8 cellular contexts compared by ENCODE assay signal in the genomic region with DNA sequence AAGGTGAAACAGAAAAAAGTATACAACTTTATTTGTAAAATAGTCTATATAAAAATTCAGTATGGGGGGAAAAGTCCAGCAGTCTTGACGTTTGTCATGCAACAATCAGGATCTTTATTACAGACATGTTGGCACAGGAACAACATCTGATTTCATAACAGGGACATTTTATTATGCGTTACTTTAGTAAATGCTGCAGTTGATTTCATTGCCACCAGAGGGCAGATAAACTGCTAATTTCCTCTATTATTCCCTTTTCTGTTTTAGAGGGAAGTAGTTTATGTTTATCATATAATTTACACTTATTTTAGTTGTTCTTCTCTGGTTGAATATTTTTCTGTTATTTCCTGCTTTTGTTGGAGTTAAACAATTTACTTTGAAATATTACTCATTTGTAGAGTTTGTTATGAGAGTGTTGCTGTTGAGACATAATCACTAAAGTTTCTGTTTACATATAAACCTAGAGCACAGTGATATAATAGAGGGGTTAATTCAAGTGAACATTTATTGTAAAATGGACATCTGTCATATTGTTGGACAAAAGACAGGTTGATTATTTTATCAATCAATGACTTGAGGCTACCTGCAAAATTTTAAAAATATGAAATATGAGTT. TPM values are rescaled to one million over a fixed set of nuclear protein-coding genes. Genes with fewer than 3 reads are reported as not detected.
A peak's percentile ranks its signal among the peaks of the same experiment; 100 is the strongest.
DNase-seq lines count a peak whose midpoint lies in the region; ATAC-seq and TF ChIP-seq lines count a peak whose summit lies in the region.

No MANE protein-coding gene starts in this region.

- no peak overlapping the region for H3K27ac Mint-ChIP-seq in Caco-2 (ENCODE audit: unreplicated experiment)

- intact Hi-C loops in Caco-2 (cut with micrococcal nuclease; ENCODE audit: unreplicated experiment) (loop anchor here (1.0 to 10.0 kb wide), 4 partner anchors 93 to 1135 kb away; no protein-coding TSS in a partner anchor), PC-9 (cut with micrococcal nuclease; ENCODE audit: unreplicated experiment) (loop anchor here (2.0 kb wide), 1 partner anchor 1035 kb away; no protein-coding TSS in a partner anchor)

- no peak overlapping the region for H3K4me3 Mint-ChIP-seq in Caco-2 (ENCODE audit: unreplicated experiment)

- H3K9me2 ChIP-seq in PC-9 (ENCODE audit: insufficient read depth) = no peaks in the 10 kb centered on the region

- no peak for ATAC-seq in GM18519 (IDR thresholded peaks at IDR 0.05; ENCODE audit: low FRiP score, unreplicated experiment)
- ATAC-seq in GM21390 (IDR thresholded peaks at IDR 0.05; ENCODE audit: unreplicated experiment) = no peak

- H3K79me2 ChIP-seq in PC-9 (ENCODE audit: low read depth) (no peaks in the 10 kb centered on the region), osteoblast (ENCODE audit: insufficient read depth, low read length) (no peaks in the 10 kb centered on the region)

- H2AFZ ChIP-seq in PC-9 (no peak overlapping the region), osteoblast (ENCODE audit: low read length) (no peak overlapping the region)

- no peaks in the 10 kb centered on the region for H3K36me3 ChIP-seq in Caco-2 (ENCODE audit: control insufficient read depth, insufficient read depth, low read length)
- no peaks in the 10 kb centered on the region for H3K36me3 ChIP-seq in H7 (replicated peaks; ENCODE audit: control insufficient read depth, insufficient read depth, low read length)
- H3K36me3 ChIP-seq in PC-9 (ENCODE audit: low read depth) = no peaks in the 10 kb centered on the region
- no peaks in the 10 kb centered on the region for H3K36me3 ChIP-seq in osteoblast (ENCODE audit: insufficient read depth, low read length)
- H3K36me3 ChIP-seq in effector memory CD4-positive, alpha-beta T cell (ENCODE audit: control insufficient read depth, insufficient read depth, low read length) = no peaks in the 10 kb centered on the region

- H3K27ac ChIP-seq in PC-9 (no peak overlapping the region), osteoblast (ENCODE audit: low read depth, low read length) (no peak overlapping the region)
- H3K27ac ChIP-seq in effector memory CD4-positive, alpha-beta T cell (ENCODE audit: insufficient read depth, low read length, poor library complexity, severe bottlenecking) = no peak overlapping the region

- no peaks in the 10 kb centered on the region for H3F3A ChIP-seq in PC-9 (ENCODE audit: insufficient read depth, low read depth)

- POLR2A ChIA-PET in Caco-2 (lab: Charles Lee) (no interaction called here), PC-9 (lab: Charles Lee; ENCODE audit: unreplicated experiment) (no interaction called here)

- DNase-seq in Caco-2 (peak in 1 of 2 experiments; percentile 52), H7 (peak; percentile 41), PC-9 (no peak), erythroblast (lab: John Stamatoyannopoulos, UW) (peak; percentile 17 to 46), osteoblast (ENCODE audit: insufficient read length, low spot score, missing footprints) (peak; percentile 94)
- DNase-seq in effector memory CD4-positive, alpha-beta T cell = no peak

- H3K36me3 Mint-ChIP-seq in Caco-2 (ENCODE audit: insufficient read depth, unreplicated experiment) = no peaks in the 10 kb centered on the region

- H3K9me3 Mint-ChIP-seq in Caco-2 (ENCODE audit: unreplicated experiment) = no peaks in the 10 kb centered on the region

- no peaks in the 10 kb centered on the region for H3K4me1 Mint-ChIP-seq in Caco-2 (ENCODE audit: low read depth, unreplicated experiment)

- TF ChIP-seq POLR2A in erythroblast (IDR thresholded peaks at IDR 0.05; ENCODE audit: low read length) = no peak

- peaks cover 17% of the 10 kb centered on the region for H3K27me3 Mint-ChIP-seq in Caco-2 (ENCODE audit: insufficient read depth, unreplicated experiment)

- CTCF ChIA-PET in Caco-2 (lab: Charles Lee) = interaction anchor here (0.7 to 1.0 kb wide), 2 partner anchors 949 to 1483 kb away, joined by 3 read pairs; no protein-coding TSS in a partner anchor
- CTCF ChIA-PET in PC-9 (lab: Charles Lee) = no interaction called here

- H4K20me1 ChIP-seq in PC-9 (ENCODE audit: insufficient read depth) (no peaks in the 10 kb centered on the region), osteoblast (ENCODE audit: insufficient read depth, low read length) (no peaks in the 10 kb centered on the region)

- no peak overlapping the region for H3K4me2 ChIP-seq in PC-9
- no peak overlapping the region for H3K4me2 ChIP-seq in osteoblast (ENCODE audit: insufficient read depth, low read length)

- no peaks in the 10 kb centered on the region for H3K9me3 ChIP-seq in Caco-2
- H3K9me3 ChIP-seq in PC-9 (ENCODE audit: insufficient read depth, low read depth) = no peaks in the 10 kb centered on the region
- H3K9me3 ChIP-seq in osteoblast (ENCODE audit: low read depth, low read length) = no peaks in the 10 kb centered on the region
- no peaks in the 10 kb centered on the region for H3K9me3 ChIP-seq in effector memory CD4-positive, alpha-beta T cell (ENCODE audit: control insufficient read depth, low read length)

- H3K27me3 ChIP-seq in Caco-2 (replicated peaks; ENCODE audit: control insufficient read depth, insufficient read depth, low read length) = peaks cover 8% of the 10 kb centered on the region
- H3K27me3 ChIP-seq in H7 (ENCODE audit: control insufficient read depth, insufficient read depth, low read length) = peaks cover 2% of the 10 kb centered on the region; the same call in 1 of the 2 replicates
- no peaks in the 10 kb centered on the region for H3K27me3 ChIP-seq in PC-9 (ENCODE audit: insufficient read depth, low read depth)
- peaks cover 30% of the 10 kb centered on the region for H3K27me3 ChIP-seq in osteoblast (ENCODE audit: insufficient read depth, low read length)
- H3K27me3 ChIP-seq in effector memory CD4-positive, alpha-beta T cell (replicated peaks; ENCODE audit: control insufficient read depth, insufficient read depth, low read length, poor library complexity, severe bottlenecking) = peaks cover 18% of the 10 kb centered on the region

- BruUV-seq in Caco-2 (replicated peaks; lab: Mats Ljungman, UMichigan) (no TSS peak), PC-9 (replicated peaks; lab: Mats Ljungman, UMichigan) (no TSS peak)

- H3K4me3 ChIP-seq in Caco-2 (ENCODE audit: low read depth, low read length) (no peak overlapping the region), H7 (ENCODE audit: insufficient read depth, low read depth, low read length) (no peak overlapping the region), PC-9 (no peak overlapping the region), osteoblast (ENCODE audit: insufficient read depth, low read length) (no peak overlapping the region)
- H3K4me3 ChIP-seq in effector memory CD4-positive, alpha-beta T cell (ENCODE audit: insufficient read depth, low read depth, low read length, poor library complexity, severe bottlenecking) = no peak overlapping the region

- H3K4me1 ChIP-seq in Caco-2 (no peaks in the 10 kb centered on the region), PC-9 (replicated peaks; ENCODE audit: insufficient read depth) (no peaks in the 10 kb centered on the region), osteoblast (ENCODE audit: insufficient read depth, low read length) (peaks cover 7% of the 10 kb centered on the region)
- H3K4me1 ChIP-seq in effector memory CD4-positive, alpha-beta T cell (ENCODE audit: control insufficient read depth, insufficient read depth, low read length, poor library complexity, severe bottlenecking) = no peaks in the 10 kb centered on the region

- peak; percentile 73 to 83 for TF ChIP-seq CTCF in Caco-2 (IDR thresholded peaks at IDR 0.05; ENCODE audit: insufficient read depth in 1 of 2, low read depth in 1 of 2, low read length in 1 of 2, severe bottlenecking in 1 of 2, unreplicated experiment in 1 of 2)
- peak; percentile 69 for TF ChIP-seq CTCF in PC-9 (conservative IDR thresholded peaks at IDR 0.05)
- peak; percentile 77 for TF ChIP-seq CTCF in osteoblast (IDR thresholded peaks at IDR 0.05; ENCODE audit: extremely low read depth, low read depth, low read length)

RNA-seq across cellular contexts. Expression of gene PLXDC2, which starts 3.3 kb away (rescaled TPM):
- total RNA-seq in Caco-2 (2022) (0.54 and 1.2 TPM in 2 replicates), PC-9 (2021) (not detected in 2 replicates), osteoblast (63.3 and 86.9 TPM in 2 replicates)
- total RNA-seq in H7 (2014; rRNA removed; shearing (Covaris generic)) = 21.9 and 27.5 TPM in 2 replicates

Comparison
In these comparisons a context has a peak if more than half of its experiments do, and no peak if none do; other contexts are left out.
1. DNase-seq: peak in H7 (single experiment), erythroblast (2 of 2) and osteoblast (single experiment); none in PC-9 (0 of 2) and effector memory CD4-positive, alpha-beta T cell (0 of 3).
2. RNA of gene PLXDC2, which starts 3.3 kb away (total RNA-seq): 63.3 to 86.9 TPM in osteoblast and 21.9 to 27.5 TPM in H7; 0.54 to 1.2 TPM in Caco-2 and not detected in PC-9; every median in the first group is over 10 times any median in the second.
3. Peak in every context shown above with its lines, with median percentiles within 50 percentile points of each other: CTCF ChIP-seq.